Comparison of ENCODE assay signal across 7 cellular contexts in the genomic region with DNA sequence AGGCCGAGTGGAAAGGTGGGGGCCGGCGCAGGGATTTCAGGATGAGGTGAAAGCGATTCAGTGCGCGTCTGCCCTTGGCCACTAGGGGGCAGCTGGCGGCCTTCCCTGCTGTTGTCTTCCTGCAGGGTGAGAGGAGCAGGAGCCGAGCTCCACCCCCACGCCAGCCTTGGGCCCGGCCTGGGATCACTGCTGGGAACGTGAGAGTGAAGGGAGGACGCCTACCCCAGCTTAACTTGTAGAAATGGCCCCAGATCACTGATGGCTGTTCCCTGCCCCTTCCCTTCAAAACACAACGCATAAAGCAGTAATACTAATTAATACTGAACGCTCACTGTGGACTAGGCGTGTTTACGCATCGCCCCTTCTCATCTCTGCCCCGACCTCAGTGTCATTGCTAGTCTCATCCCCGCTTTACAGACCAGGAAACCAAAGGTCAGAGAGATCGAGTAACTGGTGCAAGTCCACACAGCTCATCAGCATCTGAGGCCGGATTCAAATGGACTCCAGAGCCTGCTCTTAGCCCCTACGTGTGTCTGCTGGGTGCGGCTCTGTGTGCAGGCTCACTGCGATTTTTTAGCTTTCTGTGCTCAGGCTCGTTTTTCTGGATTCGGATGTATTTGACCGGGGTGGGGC. TPM values are rescaled to one million over a fixed set of nuclear protein-coding genes. Genes with fewer than 3 reads are reported as not detected.
A peak's percentile ranks its signal among the peaks of the same experiment; 100 is the strongest.
DNase-seq lines count a peak whose midpoint lies in the region; ATAC-seq, FAIRE-seq and TF ChIP-seq lines count a peak whose summit lies in the region.

No MANE protein-coding gene starts in this region.

- H3K9me3 Mint-ChIP-seq in T-cell: no peaks in the 10 kb centered on the region
- no peaks in the 10 kb centered on the region for H3K9me3 Mint-ChIP-seq in activated naive CD8-positive, alpha-beta T cell treated with anti-CD3 and anti-CD28 coated beads, Interleukin-2, amount 50 U/mL, for 24 hours
- no peaks in the 10 kb centered on the region for H3K9me3 Mint-ChIP-seq in progenitor cell of endocrine pancreas (ENCODE audit: low read depth)

- CTCF ChIA-PET in T-cell (lab: Charles Lee): interaction anchor here (0.9 to 2.6 kb wide), 6 partner anchors 11 to 178 kb away, joined by 3 to 11 read pairs (median 4); partner anchors contain the start of gene MVK (in 2 of the 2)

- H3K4me1 ChIP-seq in cardiac muscle cell (ENCODE audit: low read depth): peaks cover 26% of the 10 kb centered on the region

- H3K27ac Mint-ChIP-seq in T-cell (no peak overlapping the region), progenitor cell of endocrine pancreas (peak overlapping the region; percentile 36)
- no peak overlapping the region for H3K27ac Mint-ChIP-seq in activated naive CD8-positive, alpha-beta T cell treated with anti-CD3 and anti-CD28 coated beads, Interleukin-2, amount 50 U/mL, for 24 hours

- ATAC-seq in T-cell (replicated peaks in 1 of 4): peak; percentile 63 to 72 (median 67)
- peak; percentile 41 for ATAC-seq in activated naive CD8-positive, alpha-beta T cell treated with anti-CD3 and anti-CD28 coated beads, Interleukin-2, amount 50 U/mL, for 24 hours

- TF ChIP-seq POLR2A in GM12892 (IDR thresholded peaks at IDR 0.05; ENCODE audit: low read depth, low read length): no peak

- H3K9me3 ChIP-seq in cardiac muscle cell (ENCODE audit: low read depth): no peaks in the 10 kb centered on the region

- DNase-seq in GM12892 (ENCODE audit: insufficient read length) (peak; percentile 84), NCI-H1417 treated with DMSO at 0.1 percent for 48 hours (lab: John Stamatoyannopoulos, UW) (peak; percentile 61), T-cell (peak in 33 of 34 experiments; percentile 13 to 61 (median 41)), cardiac muscle cell (ENCODE audit: low read depth in 1 of 2, low spot score in 1 of 2) (peak; percentile 88 to 91), progenitor cell of endocrine pancreas (ENCODE audit: low spot score, unreplicated experiment) (peak; percentile 82), urothelium cell line (ENCODE audit: low spot score) (peak; percentile 86)
- DNase-seq in activated naive CD8-positive, alpha-beta T cell treated with anti-CD3 and anti-CD28 coated beads, Interleukin-2, amount 50 U/mL, for 24 hours: peak; percentile 78

- H3K27ac ChIP-seq in cardiac muscle cell: peak overlapping the region; percentile 25

- POLR2A ChIA-PET in T-cell (lab: Charles Lee): no interaction called here

- peaks cover 29 to 36% (median 31%) of the 10 kb centered on the region in 3 donors for H3K4me1 Mint-ChIP-seq in T-cell
- H3K4me1 Mint-ChIP-seq in activated naive CD8-positive, alpha-beta T cell treated with anti-CD3 and anti-CD28 coated beads, Interleukin-2, amount 50 U/mL, for 24 hours: peaks cover 27% of the 10 kb centered on the region
- peaks cover 6% of the 10 kb centered on the region for H3K4me1 Mint-ChIP-seq in progenitor cell of endocrine pancreas (ENCODE audit: low read depth)

- H3K27me3 ChIP-seq in cardiac muscle cell: no peaks in the 10 kb centered on the region

- TF ChIP-seq CTCF in cardiac muscle cell (IDR thresholded peaks at IDR 0.05; ENCODE audit: low read depth, low read length) (peak; percentile 98), progenitor cell of endocrine pancreas (IDR thresholded peaks at IDR 0.05; ENCODE audit: unreplicated experiment) (peak; percentile 98)

- peaks cover 4% of the 10 kb centered on the region for H3K36me3 ChIP-seq in cardiac muscle cell

- FAIRE-seq in GM12892 (lab: Jason Lieb, UNC) (peak; percentile 81), urothelium cell line (lab: Jason Lieb, UNC) (no peak)

- H3K4me3 ChIP-seq in cardiac muscle cell: no peak overlapping the region

- H3K27me3 Mint-ChIP-seq in T-cell: no peaks in the 10 kb centered on the region
- no peaks in the 10 kb centered on the region for H3K27me3 Mint-ChIP-seq in activated naive CD8-positive, alpha-beta T cell treated with anti-CD3 and anti-CD28 coated beads, Interleukin-2, amount 50 U/mL, for 24 hours
- H3K27me3 Mint-ChIP-seq in progenitor cell of endocrine pancreas: peaks cover 3% of the 10 kb centered on the region

- H3K4me3 Mint-ChIP-seq in T-cell (peak overlapping the region in 1 of 3 donors; percentile 19), progenitor cell of endocrine pancreas (ENCODE audit: low read depth) (no peak overlapping the region)
- no peak overlapping the region for H3K4me3 Mint-ChIP-seq in activated naive CD8-positive, alpha-beta T cell treated with anti-CD3 and anti-CD28 coated beads, Interleukin-2, amount 50 U/mL, for 24 hours

- H3K36me3 Mint-ChIP-seq in T-cell: peaks cover 5% of the 10 kb centered on the region
- H3K36me3 Mint-ChIP-seq in activated naive CD8-positive, alpha-beta T cell treated with anti-CD3 and anti-CD28 coated beads, Interleukin-2, amount 50 U/mL, for 24 hours (ENCODE audit: low read depth): no peaks in the 10 kb centered on the region
- peaks cover 2% of the 10 kb centered on the region for H3K36me3 Mint-ChIP-seq in progenitor cell of endocrine pancreas (ENCODE audit: insufficient read depth)

RNA-seq across cellular contexts. Expression of gene MVK, which starts 24.3 kb away (rescaled TPM):
- polyA plus RNA-seq in GM12892 (2012; ENCODE audit: missing spikeins): 17.4 TPM
- total RNA-seq in T-cell (10 to 100 TPM; 10.9 to 14.9 (median 12.8) TPM), cardiac muscle cell (56.1 and 83.3 TPM in 2 replicates), progenitor cell of endocrine pancreas (28.1 and 33.3 TPM in 2 replicates)
- 22.6 and 29.0 TPM in 2 replicates for polyA plus RNA-seq in cardiac muscle cell

RNA-seq across cellular contexts. Expression of gene MMAB, which starts 24.6 kb away (rescaled TPM):
- polyA plus RNA-seq in GM12892 (2012; ENCODE audit: missing spikeins): 40.2 TPM
- 10 to 100 TPM; 11.4 to 23.2 (median 15.2) TPM for total RNA-seq in T-cell
- 89.4 and 133 TPM in 2 replicates for total RNA-seq in cardiac muscle cell
- polyA plus RNA-seq in cardiac muscle cell: 130 and 174 TPM in 2 replicates
- total RNA-seq in progenitor cell of endocrine pancreas: 35.3 and 39.3 TPM in 2 replicates
